In the genomic region with DNA sequence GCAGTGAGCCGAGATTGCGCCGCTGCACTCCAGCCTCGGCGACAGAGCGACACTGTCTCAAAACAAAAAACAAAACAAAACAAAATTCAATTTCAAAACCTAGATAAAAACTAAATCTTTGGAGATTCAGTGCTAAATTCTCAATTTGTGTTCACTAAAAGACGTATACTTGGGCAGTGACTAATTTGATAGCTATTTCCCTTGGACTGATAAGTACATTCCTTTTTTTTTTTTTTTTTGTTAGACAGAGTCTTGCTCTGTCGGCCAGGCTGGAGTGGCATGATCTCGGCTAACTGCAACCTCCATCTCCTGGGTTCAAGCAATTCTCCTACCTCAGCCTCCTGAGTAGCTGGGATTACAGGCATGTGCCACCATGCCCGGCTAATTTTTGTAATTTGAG, we compare ENCODE assay signal across 11 cellular contexts. TPM values are rescaled to one million over a fixed set of nuclear protein-coding genes. Genes with fewer than 3 reads are reported as not detected.
"Had no signal": no experiment of that assay in that cellular context is flagged by ENCODE, and none has a peak within 500 bp of the region (broad histone marks: within the 10 kb centered on the region; RNA-seq: fewer than 3 reads in every experiment).

No MANE protein-coding gene starts in this region.

RNA-seq across cellular contexts. Expression of a gene that starts 39.8 kb away (rescaled TPM):
- total RNA-seq: activated CD4-positive, alpha-beta memory T cell treated with anti-CD3 and anti-CD28 coated beads, Interleukin-2, amount 10 ng/mL, durations not matched to agents 7 days and 5 days; activated CD8-positive, alpha-beta memory T cell treated with anti-CD3 and anti-CD28 coated beads, Interleukin-2, amount 10 ng/mL, durations not matched to agents 7 days and 5 days; aorta; body of pancreas; bronchial epithelial cell; cerebellum; NCI-H460; Right ventricle myocardium inferior; SK-MEL-5; T-helper 1 cell treated with Interleukin-12 subunit alpha and Interleukin-12 subunit beta and Interleukin-4 antibody, amounts not matched to agents 30 ng/mL and 1 ng/mL, for 36 hours; T-helper 2 cell treated with Interferon-gamma antibody and Interleukin-4, amounts not matched to agents 100 ng/mL and 5 ng/mL, for 36 hours had no signal
